Comparison of ENCODE assay signal across 26 cellular contexts in genomic region chr7:93203496-93203895, GRCh38. TPM values are rescaled to one million over a fixed set of nuclear protein-coding genes. Genes with fewer than 3 reads are reported as not detected.
DNase-seq lines count a peak whose midpoint lies in the region; ATAC-seq and TF ChIP-seq lines count a peak whose summit lies in the region.
"Had no signal": no experiment of that assay in that cellular context is flagged by ENCODE, and none has a peak within 500 bp of the region (broad histone marks: within the 10 kb centered on the region; RNA-seq: fewer than 3 reads in every experiment).

No MANE protein-coding gene starts in this region.

- no peak overlapping the region for H4K8ac ChIP-seq in trophoblast cell (ENCODE audit: low read depth, low read length)

- H3K9me3 Mint-ChIP-seq in type B pancreatic cell (no peaks in the 10 kb centered on the region), T-cell (no peaks in the 10 kb centered on the region)
- H3K9me3 Mint-ChIP-seq: dendritic cell treated with granulocyte-macrophage colony-stimulating factor and Interleukin-4, amounts not matched to agents 40 ng/mL and 50 ng/mL, for 4 days; immature natural killer cell had no signal

- WGBS in trophoblast cell (ENCODE audit: extremely low coverage, insufficient coverage, insufficient read length): no CpG with 5 or more reads among the region's 3 CpGs

- no peak overlapping the region for H2AK5ac ChIP-seq in trophoblast cell (ENCODE audit: low read length)

- no peak overlapping the region for H3K4me3 ChIP-seq in PC-3 (ENCODE audit: low read length)
- H3K4me3 ChIP-seq in trophoblast cell (ENCODE audit: low read depth, low read length): no peak overlapping the region
- H3K4me3 ChIP-seq: adrenal gland, breast epithelium, GM12878, heart left ventricle, lung, tibial nerve had no signal

- H3K27ac Mint-ChIP-seq in type B pancreatic cell (peak overlapping the region; percentile 31), T-cell (no peak overlapping the region)
- H3K27ac Mint-ChIP-seq: dendritic cell treated with granulocyte-macrophage colony-stimulating factor and Interleukin-4, amounts not matched to agents 40 ng/mL and 50 ng/mL, for 4 days; immature natural killer cell had no signal

- H3K36me3 ChIP-seq in PC-3 (ENCODE audit: low read depth, low read length): no peaks in the 10 kb centered on the region
- no peaks in the 10 kb centered on the region for H3K36me3 ChIP-seq in trophoblast cell (ENCODE audit: control insufficient read depth in 1 of 2, insufficient read depth in 2 of 2, low read length in 2 of 2)
- H3K36me3 ChIP-seq: adrenal gland, breast epithelium, heart left ventricle, tibial nerve had no signal

- DNase-seq in NCI-H1694 treated with DMSO at 0.1 percent for 48 hours (lab: John Stamatoyannopoulos, UW) (peak; percentile 35), NCI-H1694 (lab: John Stamatoyannopoulos, UW) (no peak), NCI-H2171 (lab: John Stamatoyannopoulos, UW) (peak; percentile 78), PC-3 (peak; percentile 41), type B pancreatic cell (ENCODE audit: extremely low spot score, unreplicated experiment) (no peak), HCEC 1CT (no peak), T-cell (no peak), trophoblast cell (no peak)
- DNase-seq: activated CD4-positive, alpha-beta T cell treated with anti-CD3 and anti-CD28 coated beads for 48 hours; adrenal gland; AML-193; H7; heart left ventricle; immature natural killer cell; NCI-H1930; stimulated activated naive CD4-positive, alpha-beta T cell treated with Interleukin-2 at 50 U/mL for 16 hours had no signal

- H3K18ac ChIP-seq in trophoblast cell (ENCODE audit: low read length): no peak overlapping the region

- H3K79me2 ChIP-seq in PC-3 (ENCODE audit: low read length) (no peaks in the 10 kb centered on the region), trophoblast cell (ENCODE audit: control insufficient read depth, insufficient read depth, low read length, poor library complexity) (no peaks in the 10 kb centered on the region)

- H3K4me1 Mint-ChIP-seq in type B pancreatic cell (ENCODE audit: unreplicated experiment) (no peaks in the 10 kb centered on the region), T-cell (no peaks in the 10 kb centered on the region)
- H3K4me1 Mint-ChIP-seq: immature natural killer cell had no signal

- H4K20me1 ChIP-seq in PC-3 (ENCODE audit: low read length): no peaks in the 10 kb centered on the region

- no peaks in the 10 kb centered on the region for H3K9me2 ChIP-seq in PC-3 (replicated peaks; ENCODE audit: low read length)

- H3K27me3 Mint-ChIP-seq in type B pancreatic cell (peaks cover 46% of the 10 kb centered on the region), T-cell (peaks cover 20 to 23% of the 10 kb centered on the region in 2 donors)

- no peak overlapping the region for H3K4ac ChIP-seq in trophoblast cell (ENCODE audit: low read depth, low read length)

- POLR2A ChIA-PET in PC-3 (lab: Charles Lee; ENCODE audit: unreplicated experiment) (no interaction called here), T-cell (lab: Charles Lee) (no interaction called here)

- no peak overlapping the region for H2BK12ac ChIP-seq in trophoblast cell (ENCODE audit: low read length)

- H3K4me3 Mint-ChIP-seq in type B pancreatic cell (no peak overlapping the region), T-cell (no peak overlapping the region)
- H3K4me3 Mint-ChIP-seq: dendritic cell treated with granulocyte-macrophage colony-stimulating factor and Interleukin-4, amounts not matched to agents 40 ng/mL and 50 ng/mL, for 4 days; immature natural killer cell had no signal

- no peak overlapping the region for H2BK120ac ChIP-seq in trophoblast cell (ENCODE audit: insufficient read depth, low read length, poor library complexity)

- H3F3A ChIP-seq in PC-3 (ENCODE audit: low read length, unreplicated experiment): no peaks in the 10 kb centered on the region

- TF ChIP-seq CTCF in PC-3 (conservative IDR thresholded peaks at IDR 0.05; ENCODE audit: low read depth, low read length) (no peak), type B pancreatic cell (conservative IDR thresholded peaks at IDR 0.05) (no peak)

- intact Hi-C loops in PC-3 (cut with micrococcal nuclease): loop anchor here (1.0 to 2.0 kb wide), 3 partner anchors 9 to 25 kb away; no protein-coding TSS in a partner anchor

- H3K4me1 ChIP-seq in PC-3 (ENCODE audit: insufficient read depth, low read length): peaks cover 18% of the 10 kb centered on the region
- H3K4me1 ChIP-seq in trophoblast cell (ENCODE audit: control insufficient read depth in 1 of 2, insufficient read depth in 2 of 2, low read length in 2 of 2): no peaks in the 10 kb centered on the region
- H3K4me1 ChIP-seq: adrenal gland, breast epithelium, heart left ventricle, tibial nerve had no signal

- H3K27me3 ChIP-seq in PC-3 (ENCODE audit: low read length) (no peaks in the 10 kb centered on the region), trophoblast cell (ENCODE audit: insufficient read depth, low read length) (no peaks in the 10 kb centered on the region)
- H3K27me3 ChIP-seq: adrenal gland, breast epithelium, tibial nerve had no signal

- H2BK5ac ChIP-seq in trophoblast cell (ENCODE audit: low read depth, low read length, poor library complexity): no peak overlapping the region

- H3K27ac ChIP-seq in PC-3 (ENCODE audit: low read length) (peak overlapping the region; percentile 8; the same call in 1 of the 2 replicates), trophoblast cell (ENCODE audit: low read depth, low read length) (no peak overlapping the region)
- H3K27ac ChIP-seq: 22Rv1, adrenal gland, breast epithelium, heart left ventricle, RWPE1, tibial nerve had no signal

- H2AFZ ChIP-seq in PC-3 (ENCODE audit: low read length): peak overlapping the region; percentile 15; the same call in 1 of the 2 replicates
- H2AFZ ChIP-seq in trophoblast cell (ENCODE audit: insufficient read depth, low read length, poor library complexity): no peak overlapping the region

- H4K91ac ChIP-seq in trophoblast cell (ENCODE audit: low read depth, low read length): no peak overlapping the region

- no peak overlapping the region for H3K14ac ChIP-seq in trophoblast cell (ENCODE audit: low read length)

- no peaks in the 10 kb centered on the region for H3K79me1 ChIP-seq in trophoblast cell (ENCODE audit: low read length)

- H4K12ac ChIP-seq in trophoblast cell (ENCODE audit: low read depth, low read length): no peak overlapping the region

- BruUV-seq in PC-3 (replicated peaks; lab: Mats Ljungman, UMichigan): no TSS peak

- ATAC-seq in PC-3 (peak; percentile 87), T-cell (replicated peaks in 1 of 4) (no peak)
- ATAC-seq: GM12878, heart left ventricle, sciatic nerve had no signal

- H3K9ac ChIP-seq in PC-3 (ENCODE audit: low read length): no peak overlapping the region
- no peak overlapping the region for H3K9ac ChIP-seq in trophoblast cell (ENCODE audit: low read length)

- H3K9me3 ChIP-seq in PC-3 (ENCODE audit: low read length): no peaks in the 10 kb centered on the region
- no peaks in the 10 kb centered on the region for H3K9me3 ChIP-seq in trophoblast cell (ENCODE audit: insufficient read depth, low read depth, low read length)
- H3K9me3 ChIP-seq: adrenal gland, breast epithelium, heart left ventricle, tibial nerve had no signal

- CTCF ChIA-PET in PC-3 (lab: Charles Lee) (interaction anchor here (0.6 kb wide), 1 partner anchor 18 kb away, joined by 3 read pairs; no protein-coding TSS in a partner anchor), T-cell (lab: Charles Lee) (interaction anchor here in 1 of 2 donors (0.6 kb wide), 1 partner anchor 579 kb away, joined by 4 read pairs; no protein-coding TSS in a partner anchor)

- H3K36me3 Mint-ChIP-seq in type B pancreatic cell (no peaks in the 10 kb centered on the region), T-cell (no peaks in the 10 kb centered on the region)
- H3K36me3 Mint-ChIP-seq: immature natural killer cell had no signal

- H3K4me2 ChIP-seq in PC-3 (ENCODE audit: low read length) (no peak overlapping the region), trophoblast cell (ENCODE audit: low read length) (no peak overlapping the region)

- no peak overlapping the region for H3K23ac ChIP-seq in trophoblast cell (ENCODE audit: low read length)

RNA-seq across cellular contexts. Expression of gene HEPACAM2, which starts 22.8 kb away (rescaled TPM):
- total RNA-seq in PC-3 (2014; rRNA removed) (not detected in 2 replicates), type B pancreatic cell (ENCODE audit: low replicate concordance) (37.3 and 55.7 TPM in 2 replicates), T-cell (under 1 TPM in 1 of 5 donors, not detected in 4; 0.13 TPM)
- 0.01 TPM in 1 of 2 replicates, not detected in the other for polyA plus RNA-seq in trophoblast cell (2013)
- total RNA-seq: endothelial cell of umbilical vein, GM12878, H7, heart left ventricle, LHCN-M2, tibial nerve had no signal
- polyA plus RNA-seq: endothelial cell of umbilical vein, heart left ventricle had no signal

RNA-seq across cellular contexts. Expression of gene VPS50, which starts 28.7 kb away (rescaled TPM):
- 10.5 and 16.7 TPM in 2 replicates for total RNA-seq in PC-3 (2014; rRNA removed)
- 26.5 and 28.2 TPM in 2 replicates for total RNA-seq in type B pancreatic cell (ENCODE audit: low replicate concordance)
- 10 to 100 TPM; 27.8 to 35.4 (median 31.1) TPM for total RNA-seq in T-cell
- 10.8 and 11.4 TPM in 2 replicates for polyA plus RNA-seq in trophoblast cell (2013)

RNA-seq across cellular contexts. Expression of gene SAMD9L, which starts 55.3 kb away (rescaled TPM):
- total RNA-seq in PC-3 (2014; rRNA removed) (2.6 and 2.8 TPM in 2 replicates), type B pancreatic cell (ENCODE audit: low replicate concordance) (1.8 and 2.7 TPM in 2 replicates), T-cell (10 to 100 TPM; 24.7 to 45.5 (median 32.8) TPM)
- not detected in 2 replicates for polyA plus RNA-seq in trophoblast cell (2013)
- total RNA-seq: H7 had no signal

Comparison
In these comparisons a context has a peak if more than half of its experiments do, and no peak if none do; other contexts are left out.
1. DNase-seq: peak in NCI-H1694 treated with DMSO at 0.1 percent for 48 hours (single experiment), NCI-H2171 (single experiment) and PC-3 (single experiment); none in NCI-H1694 (single experiment), type B pancreatic cell (single experiment), HCEC 1CT (single experiment), T-cell (0 of 34) and trophoblast cell (0 of 2).
2. RNA of gene HEPACAM2, which starts 22.8 kb away (total RNA-seq): 37.3 to 55.7 TPM in type B pancreatic cell; not detected in PC-3 and 0.13 TPM in T-cell; every median in the first group is over 10 times any median in the second.